Comparison of ENCODE assay signal across 11 cellular contexts in the genomic region with DNA sequence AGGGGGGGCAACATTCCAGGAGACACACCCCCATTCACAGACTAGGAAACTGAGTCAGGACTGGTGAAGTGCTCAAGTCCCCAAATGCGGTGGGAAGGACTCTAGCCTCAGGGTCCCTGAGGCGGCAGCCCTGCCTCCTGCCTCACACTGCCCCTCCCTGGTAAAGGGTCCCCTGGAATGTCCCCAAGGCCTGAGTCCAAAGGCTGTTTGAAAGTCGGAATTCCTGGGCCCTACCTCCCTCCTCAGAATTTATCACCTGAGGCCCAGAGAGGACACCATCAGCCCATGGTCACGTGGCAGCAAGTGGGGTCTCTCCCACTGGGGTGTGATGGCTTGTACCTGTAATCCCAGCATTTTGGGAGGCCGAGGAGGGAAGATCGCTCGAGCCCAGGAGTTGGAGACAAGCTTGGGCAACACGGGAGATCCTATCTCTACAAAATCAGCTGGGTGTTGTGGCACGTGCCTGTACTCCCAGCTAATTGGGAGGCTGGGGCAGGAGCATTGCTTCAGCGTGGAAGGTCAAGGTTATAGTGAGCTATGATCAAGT. TPM values are rescaled to one million over a fixed set of nuclear protein-coding genes. Genes with fewer than 3 reads are reported as not detected.
A peak's percentile ranks its signal among the peaks of the same experiment; 100 is the strongest.
DNase-seq lines count a peak whose midpoint lies in the region; ATAC-seq and TF ChIP-seq lines count a peak whose summit lies in the region.
"Had no signal": no experiment of that assay in that cellular context is flagged by ENCODE, and none has a peak within 500 bp of the region (broad histone marks: within the 10 kb centered on the region; RNA-seq: fewer than 3 reads in every experiment).

No MANE protein-coding gene starts in this region.

- no peaks in the 10 kb centered on the region for H3K9me3 Mint-ChIP-seq in activated naive CD4-positive, alpha-beta T cell treated with anti-CD3 and anti-CD28 coated beads, Interleukin-2, amount 50 U/mL, for 24 hours
- H3K9me3 Mint-ChIP-seq in activated B cell treated with CpG ODN at 0.5 μM for 24 hours, result no peaks in the 10 kb centered on the region
- no peaks in the 10 kb centered on the region for H3K9me3 Mint-ChIP-seq in mesothelial cell of epicardium

- peaks cover 26% of the 10 kb centered on the region for H3K4me1 Mint-ChIP-seq in activated naive CD4-positive, alpha-beta T cell treated with anti-CD3 and anti-CD28 coated beads, Interleukin-2, amount 50 U/mL, for 24 hours
- peaks cover 41% of the 10 kb centered on the region for H3K4me1 Mint-ChIP-seq in activated B cell treated with CpG ODN at 0.5 μM for 24 hours
- peaks cover 29% of the 10 kb centered on the region for H3K4me1 Mint-ChIP-seq in mesothelial cell of epicardium

- no peaks in the 10 kb centered on the region for H3K27me3 Mint-ChIP-seq in activated naive CD4-positive, alpha-beta T cell treated with anti-CD3 and anti-CD28 coated beads, Interleukin-2, amount 50 U/mL, for 24 hours
- H3K27me3 Mint-ChIP-seq in activated B cell treated with CpG ODN at 0.5 μM for 24 hours, result no peaks in the 10 kb centered on the region
- no peaks in the 10 kb centered on the region for H3K27me3 Mint-ChIP-seq in mesothelial cell of epicardium (ENCODE audit: low read depth)

- peak overlapping the region; percentile 62 for H3K27ac Mint-ChIP-seq in activated naive CD4-positive, alpha-beta T cell treated with anti-CD3 and anti-CD28 coated beads, Interleukin-2, amount 50 U/mL, for 24 hours
- peak overlapping the region; percentile 97 for H3K27ac Mint-ChIP-seq in activated B cell treated with CpG ODN at 0.5 μM for 24 hours
- peak overlapping the region; percentile 12 for H3K27ac Mint-ChIP-seq in mesothelial cell of epicardium

- H3K9me3 ChIP-seq in upper lobe of left lung, result no peaks in the 10 kb centered on the region
- H3K9me3 ChIP-seq: upper lobe of right lung had no signal

- H3K4me1 ChIP-seq in upper lobe of left lung, result peaks cover 25 to 36% (median 25%) of the 10 kb centered on the region in 4 donors

- CTCF ChIA-PET in activated B cell treated with CpG ODN at 0.5 μM for 24 hours (lab: Charles Lee), result interaction anchor here (0.5 to 1.5 kb wide), 4 partner anchors 13 to 40 kb away, joined by 3 to 5 read pairs (median 4); no protein-coding TSS in a partner anchor

- TF ChIP-seq EP300 in upper lobe of left lung (IDR thresholded peaks at IDR 0.05), result no peak

- DNase-seq in activated naive CD4-positive, alpha-beta T cell (lab: John Stamatoyannopoulos, UW), result no peak
- DNase-seq in activated B cell treated with CpG ODN at 0.5 μM for 24 hours (no peak), mesothelial cell of epicardium (ENCODE audit: low spot score in 2 of 2, unreplicated experiment in 2 of 2) (no peak), upper lobe of left lung (no peak)
- DNase-seq: Kasumi-1, upper lobe of right lung had no signal

- no peaks in the 10 kb centered on the region for H3K27me3 ChIP-seq in upper lobe of left lung
- H3K27me3 ChIP-seq: upper lobe of right lung had no signal

- POLR2A ChIA-PET in activated B cell treated with CpG ODN at 0.5 μM for 24 hours (lab: Charles Lee), result interaction anchor here (0.6 to 3.6 kb wide), 6 partner anchors 9 to 303 kb away, joined by 3 to 38 read pairs (median 8); no protein-coding TSS in a partner anchor

- peaks cover 6 to 7% (median 7%) of the 10 kb centered on the region in 4 donors for H3K36me3 ChIP-seq in upper lobe of left lung

- TF ChIP-seq CTCF in activated B cell treated with CpG ODN at 0.5 μM for 24 hours (IDR thresholded peaks at IDR 0.05) (no peak), mesothelial cell of epicardium (IDR thresholded peaks at IDR 0.05; ENCODE audit: unreplicated experiment) (no peak), upper lobe of left lung (IDR thresholded peaks at IDR 0.05) (no peak)

- H3K36me3 Mint-ChIP-seq in activated naive CD4-positive, alpha-beta T cell treated with anti-CD3 and anti-CD28 coated beads, Interleukin-2, amount 50 U/mL, for 24 hours, result peaks cover 3% of the 10 kb centered on the region
- H3K36me3 Mint-ChIP-seq in activated B cell treated with CpG ODN at 0.5 μM for 24 hours (ENCODE audit: low read depth) (peaks cover 17% of the 10 kb centered on the region), mesothelial cell of epicardium (peaks cover 3% of the 10 kb centered on the region)

- H3K27ac ChIP-seq in upper lobe of left lung, result peak overlapping the region in 3 of 4 donors; percentile 99 to 100 (median 100)
- H3K27ac ChIP-seq: PC-9 had no signal

- ATAC-seq in activated B cell treated with CpG ODN at 0.5 μM for 24 hours (ENCODE audit: low read depth) (no peak), upper lobe of left lung (ENCODE audit: low FRiP score in 2 of 2) (no peak), HG03139 (IDR thresholded peaks at IDR 0.05; ENCODE audit: unreplicated experiment) (no peak), HG03097 (IDR thresholded peaks at IDR 0.05; ENCODE audit: low FRiP score, unreplicated experiment) (no peak), HG03280 (IDR thresholded peaks at IDR 0.05; ENCODE audit: unreplicated experiment) (no peak)
- ATAC-seq: upper lobe of right lung had no signal

- no peak overlapping the region for H3K4me3 ChIP-seq in upper lobe of left lung
- H3K4me3 ChIP-seq: PC-9, upper lobe of right lung had no signal

- intact Hi-C loops in activated B cell treated with CpG ODN at 0.5 μM for 24 hours (cut with micrococcal nuclease), result loop anchor here (1.0 kb wide), 2 partner anchors 7 to 159 kb away; no protein-coding TSS in a partner anchor

- WGBS in upper lobe of left lung, 2 donors, result 91 to 92% methylated on average over 6 to 10 of the region's 10 CpGs

- no peak overlapping the region for H3K4me3 Mint-ChIP-seq in activated naive CD4-positive, alpha-beta T cell treated with anti-CD3 and anti-CD28 coated beads, Interleukin-2, amount 50 U/mL, for 24 hours
- H3K4me3 Mint-ChIP-seq in activated B cell treated with CpG ODN at 0.5 μM for 24 hours, result no peak overlapping the region
- no peak overlapping the region for H3K4me3 Mint-ChIP-seq in mesothelial cell of epicardium

- TF ChIP-seq POLR2A in upper lobe of left lung (IDR thresholded peaks at IDR 0.05), result no peak

RNA-seq across cellular contexts. Expression of a gene that starts 3.5 kb away (rescaled TPM):
- total RNA-seq in activated B cell treated with CpG ODN at 0.5 μM for 24 hours (9,258 and 9,276 TPM in 2 replicates), mesothelial cell of epicardium (3,506 to 3,552 TPM (median 3,513 TPM) in 3 replicates), upper lobe of left lung (1,000 to 10,000 TPM; 1,290 to 6,239 (median 4,085) TPM)

RNA-seq across cellular contexts. Expression of a gene that starts 20.3 kb away (rescaled TPM):
- total RNA-seq in activated B cell treated with CpG ODN at 0.5 μM for 24 hours, result 11.6 and 12.9 TPM in 2 replicates
- 13.3 to 14.8 TPM (median 13.9 TPM) in 3 replicates for total RNA-seq in mesothelial cell of epicardium
- total RNA-seq in upper lobe of left lung, result 10 to 100 TPM in 4 of 6 donors, 1 to 10 TPM in 2; 8.1 to 22.0 (median 11.4) TPM

RNA-seq across cellular contexts. Expression of a gene that starts 58.7 kb away (rescaled TPM):
- 2.2 and 4.2 TPM in 2 replicates for total RNA-seq in activated B cell treated with CpG ODN at 0.5 μM for 24 hours
- 242 to 247 TPM (median 245 TPM) in 3 replicates for total RNA-seq in mesothelial cell of epicardium
- total RNA-seq in upper lobe of left lung, result 10 to 100 TPM in 5 of 6 donors, 1 to 10 TPM in 1; 9.7 to 77.3 (median 25.5) TPM

Comparison
In these comparisons a context has a peak if more than half of its experiments do, and no peak if none do; other contexts are left out.
1. H3K27ac Mint-ChIP-seq: peak in every context shown above with its lines; median percentile 97 in activated B cell treated with CpG ODN at 0.5 μM for 24 hours; 62 in activated naive CD4-positive, alpha-beta T cell treated with anti-CD3 and anti-CD28 coated beads, Interleukin-2, amount 50 U/mL, for 24 hours; 12 in mesothelial cell of epicardium.